ENCODE assay signal across 9 cellular contexts in genomic region chr2:194917519-194917918, GRCh38.
"Had no signal": no experiment of that assay in that cellular context is flagged by ENCODE, and none has a peak within 500 bp of the region (broad histone marks: within the 10 kb centered on the region; RNA-seq: fewer than 3 reads in every experiment).

No MANE protein-coding gene starts in this region.

- DNase-seq: GM23248, GOT3, H9, HCEC 1CT, Karpas-422, KBM-7 had no signal

- FAIRE-seq: H54 had no signal

- H3K4me3 ChIP-seq: GM23248 had no signal

- H2AFZ ChIP-seq: GM23248 had no signal

- H3K9ac ChIP-seq: GM23248, KMS-11 had no signal

- H3K27ac ChIP-seq: GM23248, HL-60, KMS-11 had no signal

- H3K4me2 ChIP-seq: KMS-11 had no signal
